ENCODE assay signal across 8 cellular contexts in genomic region chr2:112764071-112765044, GRCh38. TPM values are rescaled to one million over a fixed set of nuclear protein-coding genes. Genes with fewer than 3 reads are reported as not detected.
DNase-seq lines count a peak whose midpoint lies in the region; ATAC-seq and TF ChIP-seq lines count a peak whose summit lies in the region.

Gene CKAP2L (minus strand): TSS chr2:112764609. CDS start chr2:112764598, 11 bp downstream.

- no peaks in the 10 kb centered on the region for H3K27me3 ChIP-seq in PC-3 (ENCODE audit: low read length)

- peak; percentile 95 for ATAC-seq in GM21717 (IDR thresholded peaks at IDR 0.05; ENCODE audit: unreplicated experiment)
- ATAC-seq in PC-3: peak; percentile 92

- peak within 1 kb of the TSS; percentile 89 for H3K4me3 ChIP-seq in Jurkat, Clone E6-1 (ENCODE audit: low read length)
- H3K4me3 ChIP-seq in PC-3 (ENCODE audit: low read length): peak within 1 kb of the TSS; percentile 92
- H3K4me3 ChIP-seq in epithelial cell of proximal tubule (ENCODE audit: low read depth, low read length): peak within 1 kb of the TSS; percentile 95

- CTCF ChIA-PET in PC-3 (lab: Charles Lee): interaction anchor here (1.5 kb wide), 1 partner anchor 15 kb away, joined by 5 read pairs; no protein-coding TSS in a partner anchor

- H3K27ac ChIP-seq in PC-3 (ENCODE audit: low read length): peak within 1 kb of the TSS; percentile 74

- H3K9me3 ChIP-seq in PC-3 (ENCODE audit: low read length): no peaks in the 10 kb centered on the region

- intact Hi-C loops in PC-3 (cut with micrococcal nuclease): loop anchor here (1.0 kb wide), 2 partner anchors 70 to 105 kb away; no protein-coding TSS in a partner anchor

- H3K79me2 ChIP-seq in PC-3 (ENCODE audit: low read length): peaks cover 47% of the 10 kb centered on the region

- peak within 1 kb of the TSS; percentile 92 for H3K4me2 ChIP-seq in PC-3 (ENCODE audit: low read length)

- peaks cover 43% of the 10 kb centered on the region for H3K4me1 ChIP-seq in PC-3 (ENCODE audit: insufficient read depth, low read length)

- H4K20me1 ChIP-seq in PC-3 (ENCODE audit: low read length): no peaks in the 10 kb centered on the region

- TF ChIP-seq CTCF in PC-3 (conservative IDR thresholded peaks at IDR 0.05; ENCODE audit: low read depth, low read length) (no peak; the same call in 1 of the 2 replicates), epithelial cell of proximal tubule (conservative IDR thresholded peaks at IDR 0.05; ENCODE audit: low read depth, low read length) (no peak)

- TSS peak; percentile 63 for BruUV-seq in PC-3 (replicated peaks; lab: Mats Ljungman, UMichigan)

- POLR2A ChIA-PET in PC-3 (lab: Charles Lee; ENCODE audit: unreplicated experiment): interaction anchor here (0.5 to 0.6 kb wide), 2 partner anchors 9 to 27 kb away, joined by 3 to 28 read pairs; no protein-coding TSS in a partner anchor

- peaks cover 23% of the 10 kb centered on the region for H3K36me3 ChIP-seq in PC-3 (ENCODE audit: low read depth, low read length)

- no peaks in the 10 kb centered on the region for H3K9me2 ChIP-seq in PC-3 (replicated peaks; ENCODE audit: low read length)

- DNase-seq in DMS153 (lab: John Stamatoyannopoulos, UW): peak; percentile 94
- DNase-seq in Jurkat, Clone E6-1 (ENCODE audit: low read depth, low spot score): peak; percentile 99
- DNase-seq in PC-3: peak; percentile 99
- peak; percentile 91 for DNase-seq in activated T-cell treated with anti-CD3 and anti-CD28 coated beads for 4 hours
- peak; percentile 71 for DNase-seq in epithelial cell of proximal tubule (ENCODE audit: low read depth)
- peak; percentile 98 for DNase-seq in mucosa of gallbladder (ENCODE audit: low spot score)
- peak; percentile 93 for DNase-seq in stimulated activated CD8-positive, alpha-beta memory T cell treated with anti-CD3 and anti-CD28 coated beads, Interleukin-4, amount 100 ng/mL, for 24 hours (ENCODE audit: low read depth)

- no peaks in the 10 kb centered on the region for H3F3A ChIP-seq in PC-3 (ENCODE audit: low read length, unreplicated experiment)

- H3K9ac ChIP-seq in PC-3 (ENCODE audit: low read length): peak within 1 kb of the TSS; percentile 93

- H2AFZ ChIP-seq in PC-3 (ENCODE audit: low read length): peak within 1 kb of the TSS; percentile 92

RNA-seq across cellular contexts. Expression of gene CKAP2L, which starts in this region (rescaled TPM):
- 37.0 TPM for polyA plus RNA-seq in Jurkat, Clone E6-1 (2012; ENCODE audit: insufficient read depth, insufficient read length)
- 16.0 and 20.7 TPM in 2 replicates for total RNA-seq in PC-3 (2014; rRNA removed)
- 18.8 and 23.4 TPM in 2 replicates for total RNA-seq in epithelial cell of proximal tubule
- 1.5 TPM for total RNA-seq in mucosa of gallbladder

Comparison
In these comparisons a context has a peak if more than half of its experiments do, and no peak if none do; other contexts are left out.
1. Peak in every context shown above with its lines: DNase-seq, ATAC-seq, H3K4me3 ChIP-seq and H3K27ac ChIP-seq.